ENCODE assay signal across 27 cellular contexts in genomic region chr10:21503580-21503979, GRCh38. TPM values are rescaled to one million over a fixed set of nuclear protein-coding genes. Genes with fewer than 3 reads are reported as not detected.
"Had no signal": no experiment of that assay in that cellular context is flagged by ENCODE, and none has a peak within 500 bp of the region (broad histone marks: within the 10 kb centered on the region; RNA-seq: fewer than 3 reads in every experiment).

No MANE protein-coding gene starts in this region.

- H3K36me3 ChIP-seq: adrenal gland, breast epithelium, SJSA1 had no signal

- ATAC-seq: SK-N-SH treated with all-trans-retinoic acid at 6 μM for 48 hours had no signal

- H3K4me1 Mint-ChIP-seq: activated CD4-positive, alpha-beta memory T cell treated with anti-CD3 and anti-CD28 coated beads, Interleukin-2, amount 10 ng/mL, durations not matched to agents 7 days and 5 days; activated naive CD8-positive, alpha-beta T cell treated with anti-CD3 and anti-CD28 coated beads, Interleukin-2, amount 10 ng/mL, durations not matched to agents 7 days and 5 days had no signal

- H3K27me3 ChIP-seq: adrenal gland, breast epithelium, SJSA1 had no signal

- H3K4me1 ChIP-seq: adrenal gland, breast epithelium, SJSA1 had no signal

- H3K4me3 Mint-ChIP-seq: activated B cell treated with CpG ODN at 0.5 μM for 24 hours; activated CD4-positive, alpha-beta memory T cell treated with anti-CD3 and anti-CD28 coated beads, Interleukin-2, amount 10 ng/mL, durations not matched to agents 7 days and 5 days; activated naive CD8-positive, alpha-beta T cell treated with anti-CD3 and anti-CD28 coated beads, Interleukin-2, amount 10 ng/mL, durations not matched to agents 7 days and 5 days had no signal

- FAIRE-seq: RCC 7860 had no signal

- DNase-seq: activated B cell treated with CpG ODN at 0.5 μM for 24 hours; activated CD4-positive, alpha-beta memory T cell treated with anti-CD3 and anti-CD28 coated beads, Interleukin-2, amount 10 ng/mL, durations not matched to agents 7 days and 5 days; activated CD4-positive, alpha-beta T cell treated with anti-CD3 and anti-CD28 coated beads for 1 hour; activated CD4-positive, alpha-beta T cell treated with anti-CD3 and anti-CD28 coated beads, Interleukin-2, amount 50 U/mL, for 1 hour; activated naive CD4-positive, alpha-beta T cell treated with anti-CD3 and anti-CD28 coated beads, Interleukin-2, amount 50 U/mL, for 16 hours; activated naive CD8-positive, alpha-beta T cell treated with anti-CD3 and anti-CD28 coated beads, Interleukin-2, amount 10 ng/mL, durations not matched to agents 7 days and 5 days; activated T-cell treated with anti-CD3 and anti-CD28 coated beads for 4 hours; activated T-cell treated with anti-CD3 and anti-CD28 coated beads, Interleukin-2, amount 50 U/mL, for 48 hours; adrenal gland; anterior cingulate cortex; caudate nucleus; Karpas-422; MM.1S; NCI-H1105; NCI-H1436; NCI-H1694 treated with DMSO at 0.1 percent for 48 hours; NCI-H2029 treated with DMSO at 0.1 percent for 48 hours; NCI-H446; NCI-H524; SHP77; SW 1271 had no signal

- H3K27ac Mint-ChIP-seq: activated B cell treated with CpG ODN at 0.5 μM for 24 hours; activated CD4-positive, alpha-beta memory T cell treated with anti-CD3 and anti-CD28 coated beads, Interleukin-2, amount 10 ng/mL, durations not matched to agents 7 days and 5 days; activated naive CD8-positive, alpha-beta T cell treated with anti-CD3 and anti-CD28 coated beads, Interleukin-2, amount 10 ng/mL, durations not matched to agents 7 days and 5 days; activated T-helper 2 cell treated with anti-CD3 and anti-CD28 coated beads, Interferon-gamma antibody, Interleukin-2, Interleukin-4, amounts not matched to agents 10 μg/mL and 5 μg/mL and 100 μg/mL, durations not matched to agents 14 hours and 24 hours and 36 hours had no signal

- H3K9me3 ChIP-seq: adrenal gland, breast epithelium, SJSA1 had no signal

- H3K36me3 Mint-ChIP-seq: activated naive CD8-positive, alpha-beta T cell treated with anti-CD3 and anti-CD28 coated beads, Interleukin-2, amount 10 ng/mL, durations not matched to agents 7 days and 5 days had no signal

- H3K27ac ChIP-seq: adrenal gland, breast epithelium, SJSA1 had no signal

- H3K9me3 Mint-ChIP-seq: activated B cell treated with CpG ODN at 0.5 μM for 24 hours; activated CD4-positive, alpha-beta memory T cell treated with anti-CD3 and anti-CD28 coated beads, Interleukin-2, amount 10 ng/mL, durations not matched to agents 7 days and 5 days; activated naive CD8-positive, alpha-beta T cell treated with anti-CD3 and anti-CD28 coated beads, Interleukin-2, amount 10 ng/mL, durations not matched to agents 7 days and 5 days; activated T-helper 2 cell treated with anti-CD3 and anti-CD28 coated beads, Interferon-gamma antibody, Interleukin-2, Interleukin-4, amounts not matched to agents 10 μg/mL and 5 μg/mL and 100 μg/mL, durations not matched to agents 14 hours and 24 hours and 36 hours had no signal

- H3K4me3 ChIP-seq: adrenal gland, breast epithelium, SJSA1 had no signal

RNA-seq across cellular contexts. Expression of gene SKIDA1, which starts 21.9 kb away (rescaled TPM):
- total RNA-seq: T-helper 1 cell treated with Interleukin-12 subunit alpha and Interleukin-12 subunit beta and Interleukin-4 antibody, amounts not matched to agents 30 ng/mL and 1 ng/mL, for 36 hours had no signal
